Comparison of ENCODE assay signal across 17 cellular contexts in genomic region chr11:129455756-129456436, GRCh38.
DNase-seq lines count a peak whose midpoint lies in the region; ATAC-seq and TF ChIP-seq lines count a peak whose summit lies in the region.
"Had no signal": no experiment of that assay in that cellular context is flagged by ENCODE, and none has a peak within 500 bp of the region (broad histone marks: within the 10 kb centered on the region; RNA-seq: fewer than 3 reads in every experiment).

No MANE protein-coding gene starts in this region.

- H3F3A ChIP-seq in GM23338 (replicated peaks; ENCODE audit: low read depth), result no peaks in the 10 kb centered on the region

- no peaks in the 10 kb centered on the region for H4K20me1 ChIP-seq in GM23338 (replicated peaks; ENCODE audit: insufficient read depth)

- no peak for TF ChIP-seq EP300 in tibial nerve (IDR thresholded peaks at IDR 0.05)

- H3K79me2 ChIP-seq in GM23338 (replicated peaks; ENCODE audit: insufficient read depth), result no peaks in the 10 kb centered on the region

- in situ Hi-C loops in GM13977 (cut with MboI; ENCODE audit: low pct_unique_long_range_greater_than_20kb, low sequenced_read_pairs, unreplicated experiment), result no loop called here

- no peak overlapping the region; the same call in 1 of the 2 replicates for H3K27ac Mint-ChIP-seq in GM23338
- peak overlapping the region; percentile 88 for H3K27ac Mint-ChIP-seq in progenitor cell of endocrine pancreas

- H3K9me3 ChIP-seq in NT2/D1 (ENCODE audit: insufficient read depth, low read length) (no peaks in the 10 kb centered on the region), tibial nerve (peaks cover 0 to 6% (median 0%) of the 10 kb centered on the region in 4 donors)

- no peak for TF ChIP-seq POLR2A in tibial nerve (IDR thresholded peaks at IDR 0.05)

- TF ChIP-seq CTCF in GM23338 (conservative IDR thresholded peaks at IDR 0.05; ENCODE audit: low read depth in 2 of 2), result no peak
- no peak for TF ChIP-seq CTCF in fibroblast of the aortic adventitia (IDR thresholded peaks at IDR 0.05; ENCODE audit: insufficient read depth, low read length)
- TF ChIP-seq CTCF in progenitor cell of endocrine pancreas (IDR thresholded peaks at IDR 0.05; ENCODE audit: unreplicated experiment), result no peak
- TF ChIP-seq CTCF in GM13977 (IDR thresholded peaks at IDR 0.05; ENCODE audit: extremely low read depth, insufficient read depth, missing control alignments), result no peak
- no peak for TF ChIP-seq CTCF in tibial nerve (IDR thresholded peaks at IDR 0.05)

- no peak overlapping the region for H3K4me2 ChIP-seq in GM23338

- H3K27me3 ChIP-seq in GM23338 (ENCODE audit: insufficient read depth) (no peaks in the 10 kb centered on the region), NT2/D1 (ENCODE audit: insufficient read depth, insufficient read length) (no peaks in the 10 kb centered on the region), tibial nerve (no peaks in the 10 kb centered on the region)

- H3K4me3 ChIP-seq in GM23338 (no peak overlapping the region), NT2/D1 (ENCODE audit: insufficient read length, low read depth) (no peak overlapping the region), fibroblast of the aortic adventitia (ENCODE audit: low read depth, low read length) (no peak overlapping the region), tibial nerve (no peak overlapping the region)

- no peaks in the 10 kb centered on the region for H3K36me3 ChIP-seq in GM23338 (ENCODE audit: insufficient read depth)
- H3K36me3 ChIP-seq in NT2/D1 (ENCODE audit: insufficient read depth, insufficient read length, low read length), result no peaks in the 10 kb centered on the region
- no peaks in the 10 kb centered on the region for H3K36me3 ChIP-seq in tibial nerve

- WGBS in tibial nerve, 2 donors, result 63 to 66% methylated on average over 11 of the region's 11 CpGs

- H3K9me3 Mint-ChIP-seq in GM23338 (no peaks in the 10 kb centered on the region; the same call in 2 of the 3 replicates), progenitor cell of endocrine pancreas (ENCODE audit: low read depth) (peaks cover 3% of the 10 kb centered on the region)

- H3K27ac ChIP-seq in GM23338 (ENCODE audit: low read depth) (no peak overlapping the region), tibial nerve (no peak overlapping the region)

- H3K4me3 Mint-ChIP-seq in GM23338 (no peak overlapping the region; the same call in 2 of the 3 replicates), progenitor cell of endocrine pancreas (ENCODE audit: low read depth) (no peak overlapping the region)
- H3K4me3 Mint-ChIP-seq: CD4-positive, CD25-positive, alpha-beta regulatory T cell had no signal

- peaks cover 8% of the 10 kb centered on the region for H3K4me1 ChIP-seq in GM23338 (ENCODE audit: insufficient read depth)
- peaks cover 6% of the 10 kb centered on the region for H3K4me1 ChIP-seq in NT2/D1 (ENCODE audit: insufficient read depth, insufficient read length)
- H3K4me1 ChIP-seq in tibial nerve, result no peaks in the 10 kb centered on the region

- H3K4me1 Mint-ChIP-seq in GM23338 (peaks cover 32% of the 10 kb centered on the region), progenitor cell of endocrine pancreas (ENCODE audit: low read depth) (peaks cover 55% of the 10 kb centered on the region)
- H3K4me1 Mint-ChIP-seq: CD4-positive, CD25-positive, alpha-beta regulatory T cell had no signal

- H3K9me2 ChIP-seq in GM23338 (ENCODE audit: insufficient read depth), result 0 out of 2 replicates have a peak, but pooled peaks cover 9% of the 10 kb centered on the region

- H2AFZ ChIP-seq in GM23338, result peak overlapping the region; percentile 66; the same call in 1 of the 2 replicates

- H3K27me3 Mint-ChIP-seq in GM23338 (ENCODE audit: insufficient read depth, low read depth, poor library complexity), result peaks cover 4% of the 10 kb centered on the region
- no peaks in the 10 kb centered on the region for H3K27me3 Mint-ChIP-seq in progenitor cell of endocrine pancreas
- H3K27me3 Mint-ChIP-seq: CD4-positive, CD25-positive, alpha-beta regulatory T cell had no signal

- peak overlapping the region; percentile 5 for H3K9ac ChIP-seq in NT2/D1 (ENCODE audit: insufficient read length, low read depth)

- DNase-seq in GM23338 (ENCODE audit: low spot score) (no peak), NT2/D1 (ENCODE audit: low read depth, low spot score) (no peak), fibroblast of the aortic adventitia (ENCODE audit: low read depth) (peak; percentile 4), progenitor cell of endocrine pancreas (ENCODE audit: low spot score, unreplicated experiment) (no peak), HUDEP-2 (lab: John Stamatoyannopoulos, UW; ENCODE audit: unreplicated experiment in 76 of 76) (no peak), GM13977 (ENCODE audit: low spot score) (no peak), tibial nerve (ENCODE audit: low spot score in 2 of 2) (no peak)
- DNase-seq: ACHN; AML-193; CD4-positive, CD25-positive, alpha-beta regulatory T cell; DMS53; NCI-H187 treated with DMSO at 0.1 percent for 48 hours; NCI-H69; NK-92 treated with Interleukin-12 subunit alpha and Interleukin-12 subunit beta, amount 100 ng/mL, for 24 hours; RPMI8226 had no signal

- ATAC-seq in GM23338, result no peak
- no peak for ATAC-seq in HG03457 (IDR thresholded peaks at IDR 0.05; ENCODE audit: unreplicated experiment)
- ATAC-seq: HCT116 had no signal

- H3K36me3 Mint-ChIP-seq in GM23338 (ENCODE audit: low read depth) (no peaks in the 10 kb centered on the region), progenitor cell of endocrine pancreas (ENCODE audit: insufficient read depth) (no peaks in the 10 kb centered on the region)
- H3K36me3 Mint-ChIP-seq: CD4-positive, CD25-positive, alpha-beta regulatory T cell had no signal

TF ChIP-seq in GM23338, 12 proteins besides CTCF, POLR2A, EP300 and RAD21:
- no peak for TF ChIP-seq ZNF114 (CRISPR knock-in tag; IDR thresholded peaks at IDR 0.05)
- TF ChIP-seq EZH2phosphoT487 (IDR thresholded peaks at IDR 0.05; ENCODE audit: unreplicated experiment), result no peak
- TF ChIP-seq STAT1 (IDR thresholded peaks at IDR 0.05; ENCODE audit: unreplicated experiment), result no peak
- TF ChIP-seq CREB1 (CRISPR knock-in tag; IDR thresholded peaks at IDR 0.05; ENCODE audit: low read depth), result no peak
- TF ChIP-seq JUNB (IDR thresholded peaks at IDR 0.05; ENCODE audit: unreplicated experiment), result no peak
- no peak for TF ChIP-seq ZNF462 (CRISPR knock-in tag; IDR thresholded peaks at IDR 0.05)
- TF ChIP-seq EZH2 (IDR thresholded peaks at IDR 0.05; ENCODE audit: low read depth, unreplicated experiment), result no peak
- no peak for TF ChIP-seq NANOG (IDR thresholded peaks at IDR 0.05; ENCODE audit: borderline replicate concordance)
